9 cellular contexts compared by ENCODE assay signal in the genomic region with DNA sequence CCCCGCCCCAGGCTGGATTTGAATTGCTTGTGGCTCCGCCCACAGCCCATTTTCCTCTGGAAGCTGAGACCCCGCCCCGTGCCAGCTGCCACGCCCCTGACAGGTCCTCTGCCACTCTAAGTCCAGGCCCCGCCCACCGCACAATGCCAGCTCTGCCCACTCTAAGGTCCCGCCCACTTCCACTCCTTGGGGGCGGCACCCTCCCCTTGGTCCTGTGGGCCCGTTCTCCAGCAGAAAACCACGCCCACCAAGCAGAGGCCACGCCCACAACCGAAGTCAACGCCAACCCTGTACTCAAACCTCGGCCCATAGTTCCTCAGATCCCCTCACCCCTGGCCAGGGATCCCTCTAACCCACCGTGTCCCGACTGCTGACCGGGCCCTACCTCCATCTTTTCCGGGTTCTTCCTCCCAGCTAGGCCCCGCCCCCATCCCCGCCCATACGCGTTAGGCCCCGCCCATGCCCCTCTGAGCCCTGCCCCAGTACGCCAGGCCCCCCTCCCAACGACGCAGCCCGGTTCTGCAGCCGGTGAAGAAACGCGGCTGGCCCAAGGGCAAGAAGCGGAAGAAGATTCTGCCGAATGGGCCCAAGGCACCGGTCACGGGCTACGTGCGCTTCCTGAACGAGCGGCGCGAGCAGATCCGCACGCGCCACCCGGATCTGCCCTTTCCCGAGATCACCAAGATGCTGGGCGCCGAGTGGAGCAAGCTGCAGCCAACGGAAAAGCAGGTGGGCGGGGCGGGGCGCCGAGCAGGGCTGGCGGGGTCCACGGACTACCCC. TPM values are rescaled to one million over a fixed set of nuclear protein-coding genes. Genes with fewer than 3 reads are reported as not detected.
DNase-seq lines count a peak whose midpoint lies in the region; ATAC-seq lines count a peak whose summit lies in the region.
"Had no signal": no experiment of that assay in that cellular context is flagged by ENCODE, and none has a peak within 500 bp of the region (broad histone marks: within the 10 kb centered on the region; RNA-seq: fewer than 3 reads in every experiment).

No MANE protein-coding gene starts in this region.

- ATAC-seq in HG02642 (IDR thresholded peaks at IDR 0.05; ENCODE audit: poor library complexity, unreplicated experiment): no peak

- peak; percentile 98 for DNase-seq in Daoy (ENCODE audit: low read depth)
- peak; percentile 90 for DNase-seq in LoVo (ENCODE audit: low spot score)
- DNase-seq in SJCRH30: peak; percentile 94 to 97
- DNase-seq in activated gamma-delta T cell treated with anti-CD3 and anti-CD28 coated beads, Interleukin-2, amount 50 U/mL, for 16 hours (ENCODE audit: low read depth): peak; percentile 59
- DNase-seq in foreskin melanocyte: peak; percentile 98

- H3K9me3 ChIP-seq in SJCRH30 (replicated peaks) (no peaks in the 10 kb centered on the region), neuron (ENCODE audit: low read length) (no peaks in the 10 kb centered on the region), stomach smooth muscle (ENCODE audit: control insufficient read depth in 2 of 2, low read length in 2 of 2) (no peaks in the 10 kb centered on the region)

- H2AFZ ChIP-seq in neuron (ENCODE audit: low read depth, low read length): no peak overlapping the region

- H3K27me3 ChIP-seq in SJCRH30: no peaks in the 10 kb centered on the region
- H3K27me3 ChIP-seq in neuron (ENCODE audit: insufficient read depth, low read length): no peaks in the 10 kb centered on the region
- H3K27me3 ChIP-seq in stomach smooth muscle (ENCODE audit: control insufficient read depth in 1 of 2, insufficient read depth in 2 of 2, low read length in 2 of 2): no peaks in the 10 kb centered on the region

- H3K4me1 ChIP-seq in SJCRH30 (peaks cover 17% of the 10 kb centered on the region), neuron (ENCODE audit: insufficient read depth, low read length) (peaks cover 4% of the 10 kb centered on the region), stomach smooth muscle (ENCODE audit: control insufficient read depth, insufficient read depth, low read length) (peaks cover 29% of the 10 kb centered on the region)

- peak overlapping the region; percentile 100 for H3K4me3 ChIP-seq in SJCRH30
- peak overlapping the region; percentile 98 for H3K4me3 ChIP-seq in neuron (ENCODE audit: low read length)
- peak overlapping the region; percentile 65 to 80 for H3K4me3 ChIP-seq in stomach smooth muscle (ENCODE audit: low read length in 2 of 2)

- peak overlapping the region; percentile 78; the same call in 1 of the 2 replicates for H3K27ac ChIP-seq in SJCRH30
- H3K27ac ChIP-seq in stomach smooth muscle (ENCODE audit: low read length): no peak overlapping the region

- H3K36me3 ChIP-seq in SJCRH30 (peaks cover 23% of the 10 kb centered on the region), neuron (ENCODE audit: insufficient read depth, low read length) (peaks cover 20% of the 10 kb centered on the region), stomach smooth muscle (ENCODE audit: control insufficient read depth in 2 of 2, insufficient read depth in 2 of 2, low read length in 2 of 2) (peaks cover 2 to 3% of the 10 kb centered on the region in 2 donors)

- no peak overlapping the region for H3K9ac ChIP-seq in stomach smooth muscle (ENCODE audit: low read length in 2 of 2)

RNA-seq across cellular contexts. Expression of a gene that starts 1.3 kb away (rescaled TPM):
- total RNA-seq in Daoy (2014; rRNA removed; shearing (Covaris generic)): 79.9 TPM in 2 replicates
- total RNA-seq in SJCRH30 (2014; rRNA removed; shearing (Covaris generic)): 45.0 and 48.0 TPM in 2 replicates

RNA-seq across cellular contexts. Expression of a gene that starts 11.2 kb away (rescaled TPM):
- total RNA-seq in Daoy (2014; rRNA removed; shearing (Covaris generic)): not detected in 2 replicates
- 0.03 and 0.06 TPM in 2 replicates for total RNA-seq in SJCRH30 (2014; rRNA removed; shearing (Covaris generic))

RNA-seq across cellular contexts. Expression of a gene that starts 16.7 kb away (rescaled TPM):
- total RNA-seq in Daoy (2014; rRNA removed; shearing (Covaris generic)): 50.5 and 93.6 TPM in 2 replicates
- total RNA-seq in SJCRH30 (2014; rRNA removed; shearing (Covaris generic)): 54.6 and 57.1 TPM in 2 replicates

RNA-seq across cellular contexts. Expression of a gene that starts 32.6 kb away (rescaled TPM):
- total RNA-seq in Daoy (2014; rRNA removed; shearing (Covaris generic)): 0.39 TPM in 1 of 2 replicates, not detected in the other
- total RNA-seq in SJCRH30 (2014; rRNA removed; shearing (Covaris generic)): 0.06 and 0.13 TPM in 2 replicates

RNA-seq across cellular contexts. Expression of a gene that starts 35.1 kb away (rescaled TPM):
- total RNA-seq in Daoy (2014; rRNA removed; shearing (Covaris generic)): not detected in 2 replicates
- not detected in 2 replicates for total RNA-seq in SJCRH30 (2014; rRNA removed; shearing (Covaris generic))
- total RNA-seq: temporal lobe had no signal
